ENCODE assay signal across 14 cellular contexts in genomic region chr13:26017932-26018690, GRCh38. TPM values are rescaled to one million over a fixed set of nuclear protein-coding genes. Genes with fewer than 3 reads are reported as not detected.
DNase-seq lines count a peak whose midpoint lies in the region; ATAC-seq, FAIRE-seq and TF ChIP-seq lines count a peak whose summit lies in the region.
"Had no signal": no experiment of that assay in that cellular context is flagged by ENCODE, and none has a peak within 500 bp of the region (broad histone marks: within the 10 kb centered on the region; RNA-seq: fewer than 3 reads in every experiment).

No MANE protein-coding gene starts in this region.

- H3K9me3 ChIP-seq in CD4-positive, alpha-beta T cell (ENCODE audit: control insufficient read depth, low read length), result no peaks in the 10 kb centered on the region
- no peaks in the 10 kb centered on the region; the same call in none of the 2 replicates for H3K9me3 ChIP-seq in Loucy (ENCODE audit: insufficient read depth, low read depth, low read length)
- H3K9me3 ChIP-seq: mucosa of descending colon, transverse colon had no signal

- TF ChIP-seq CTCF in CD4-positive, alpha-beta T cell (IDR thresholded peaks at IDR 0.05), result no peak
- TF ChIP-seq CTCF in Loucy (conservative IDR thresholded peaks at IDR 0.05; ENCODE audit: low read length) (no peak), neural crest cell (conservative IDR thresholded peaks at IDR 0.05) (no peak)

- no peaks in the 10 kb centered on the region for H3K36me3 ChIP-seq in Loucy (ENCODE audit: insufficient read depth, low read length)
- H3K36me3 ChIP-seq: transverse colon had no signal

- peak overlapping the region; percentile 73 for H3K27ac Mint-ChIP-seq in CD4-positive, alpha-beta T cell
- peak overlapping the region; percentile 7 for H3K27ac Mint-ChIP-seq in neural crest cell (ENCODE audit: unreplicated experiment)
- H3K27ac Mint-ChIP-seq in stimulated activated naive B cell treated with anti-CD40 and anti-IgM and Interleukin-4, amounts not matched to agents 10 μg/mL and 1 μg/mL and 100 μg/mL, for 72 hours, result no peak overlapping the region
- H3K27ac Mint-ChIP-seq: progenitor cell of endocrine pancreas had no signal

- intact Hi-C loops in CD4-positive, alpha-beta T cell (cut with DNase I, micrococcal nuclease), result loop anchor here in 1 of 2 experiments (10.0 kb wide), 1 partner anchor 113 kb away; no protein-coding TSS in a partner anchor

- H3K4me1 Mint-ChIP-seq in CD4-positive, alpha-beta T cell (ENCODE audit: low read depth), result peaks cover 19% of the 10 kb centered on the region
- H3K4me1 Mint-ChIP-seq in neural crest cell, result peaks cover 16% of the 10 kb centered on the region
- peaks cover 0 to 2% of the 10 kb centered on the region in 2 donors for H3K4me1 Mint-ChIP-seq in stimulated activated naive B cell treated with anti-CD40 and anti-IgM and Interleukin-4, amounts not matched to agents 10 μg/mL and 1 μg/mL and 100 μg/mL, for 72 hours

- no peaks in the 10 kb centered on the region for H3K27me3 Mint-ChIP-seq in CD4-positive, alpha-beta T cell
- no peaks in the 10 kb centered on the region for H3K27me3 Mint-ChIP-seq in neural crest cell (ENCODE audit: low read depth)
- peaks cover 0 to 16% of the 10 kb centered on the region in 2 donors for H3K27me3 Mint-ChIP-seq in stimulated activated naive B cell treated with anti-CD40 and anti-IgM and Interleukin-4, amounts not matched to agents 10 μg/mL and 1 μg/mL and 100 μg/mL, for 72 hours

- POLR2A ChIA-PET in CD4-positive, alpha-beta T cell (lab: Charles Lee), result no interaction called here

- no peak for DNase-seq in CD4-positive, alpha-beta T cell
- DNase-seq in dermis blood vessel endothelial cell (peak; percentile 55), neural crest cell (ENCODE audit: low read depth, low spot score) (no peak), GM12892 (ENCODE audit: insufficient read length) (no peak)
- no peak for DNase-seq in stimulated activated naive B cell treated with anti-CD40 and anti-IgM and Interleukin-4, amounts not matched to agents 10 μg/mL and 1 μg/mL and 100 μg/mL, for 72 hours
- DNase-seq: activated CD8-positive, alpha-beta memory T cell treated with anti-CD3 and anti-CD28 coated beads, Interleukin-2, amount 50 U/mL, for 48 hours; DMS153; mucosa of descending colon; NK-92 treated with Interleukin-12 subunit alpha and Interleukin-12 subunit beta, amount 100 ng/mL, for 24 hours; transverse colon had no signal

- no peak overlapping the region for H3K4me3 ChIP-seq in Loucy (ENCODE audit: low read length, poor library complexity, severe bottlenecking)
- H3K4me3 ChIP-seq: mucosa of descending colon, transverse colon had no signal

- no peak overlapping the region for H3K27ac ChIP-seq in CD4-positive, alpha-beta T cell (ENCODE audit: low read depth, low read length)
- H3K27ac ChIP-seq: transverse colon had no signal

- H3K4me2 ChIP-seq in Loucy (ENCODE audit: low read depth, low read length, poor library complexity, severe bottlenecking), result peak overlapping the region; percentile 47

- H3K4me3 Mint-ChIP-seq in CD4-positive, alpha-beta T cell, result no peak overlapping the region
- H3K4me3 Mint-ChIP-seq in neural crest cell, result no peak overlapping the region
- no peak overlapping the region for H3K4me3 Mint-ChIP-seq in stimulated activated naive B cell treated with anti-CD40 and anti-IgM and Interleukin-4, amounts not matched to agents 10 μg/mL and 1 μg/mL and 100 μg/mL, for 72 hours

- 0 out of 2 replicates have a peak, but pooled peaks cover 4% of the 10 kb centered on the region for H3F3A ChIP-seq in Loucy (ENCODE audit: low read depth)

- no peaks in the 10 kb centered on the region for H4K20me1 ChIP-seq in Loucy (ENCODE audit: insufficient read depth, low read length, poor library complexity, severe bottlenecking)

- peaks cover 8% of the 10 kb centered on the region; the same call in 1 of the 2 replicates for H3K79me2 ChIP-seq in Loucy (ENCODE audit: insufficient read depth, low read length)

- H3K9me2 ChIP-seq in Loucy (replicated peaks; ENCODE audit: low read depth, low read length), result no peaks in the 10 kb centered on the region

- TF ChIP-seq POLR2A in GM12892 (IDR thresholded peaks at IDR 0.05; ENCODE audit: low read depth, low read length), result no peak

- ATAC-seq in CD4-positive, alpha-beta T cell (ENCODE audit: poor library complexity), result no peak
- ATAC-seq in stimulated activated naive B cell treated with anti-CD40 and anti-IgM and Interleukin-4, amounts not matched to agents 10 μg/mL and 1 μg/mL and 100 μg/mL, for 72 hours (replicated peaks), result no peak
- ATAC-seq in HG03045 (IDR thresholded peaks at IDR 0.05; ENCODE audit: unreplicated experiment) (no peak), HG03108 (IDR thresholded peaks at IDR 0.05; ENCODE audit: unreplicated experiment) (no peak)
- ATAC-seq: mucosa of descending colon had no signal

- no peaks in the 10 kb centered on the region for H3K9me3 Mint-ChIP-seq in CD4-positive, alpha-beta T cell
- peaks cover 5% of the 10 kb centered on the region for H3K9me3 Mint-ChIP-seq in neural crest cell
- no peaks in the 10 kb centered on the region for H3K9me3 Mint-ChIP-seq in stimulated activated naive B cell treated with anti-CD40 and anti-IgM and Interleukin-4, amounts not matched to agents 10 μg/mL and 1 μg/mL and 100 μg/mL, for 72 hours

- peaks cover 81% of the 10 kb centered on the region for H3K4me1 ChIP-seq in Loucy (ENCODE audit: insufficient read depth, low read length, poor library complexity, severe bottlenecking)
- H3K4me1 ChIP-seq: transverse colon had no signal

- peaks cover 19% of the 10 kb centered on the region for H3K36me3 Mint-ChIP-seq in CD4-positive, alpha-beta T cell (ENCODE audit: low read depth)
- no peaks in the 10 kb centered on the region for H3K36me3 Mint-ChIP-seq in neural crest cell (ENCODE audit: low read depth)
- no peaks in the 10 kb centered on the region for H3K36me3 Mint-ChIP-seq in stimulated activated naive B cell treated with anti-CD40 and anti-IgM and Interleukin-4, amounts not matched to agents 10 μg/mL and 1 μg/mL and 100 μg/mL, for 72 hours

- no peaks in the 10 kb centered on the region for H3K27me3 ChIP-seq in CD4-positive, alpha-beta T cell (ENCODE audit: control insufficient read depth, insufficient read depth, low read length)
- no peaks in the 10 kb centered on the region for H3K27me3 ChIP-seq in Loucy (ENCODE audit: insufficient read depth, low read length, poor library complexity, severe bottlenecking)
- H3K27me3 ChIP-seq: transverse colon had no signal

- CTCF ChIA-PET in CD4-positive, alpha-beta T cell (lab: Charles Lee), result no interaction called here

- H3K9ac ChIP-seq in Loucy (ENCODE audit: low read depth, low read length, poor library complexity, severe bottlenecking), result peak overlapping the region; percentile 46

- no peak overlapping the region for H2AFZ ChIP-seq in Loucy (ENCODE audit: low read length)

- no peak for FAIRE-seq in GM12892 (lab: Jason Lieb, UNC)

RNA-seq across cellular contexts. Expression of gene SHISA2, which starts 33.7 kb away (rescaled TPM):
- total RNA-seq in CD4-positive, alpha-beta T cell, result under 1 TPM; 0.52 to 0.92 TPM
- total RNA-seq in dermis blood vessel endothelial cell (1.1 and 1.7 TPM in 2 replicates), neural crest cell (1.3 and 1.7 TPM in 2 replicates)
- not detected for polyA plus RNA-seq in GM12892 (2012; ENCODE audit: missing spikeins)
- total RNA-seq: transverse colon had no signal
